Comparison of ENCODE assay signal across 29 cellular contexts in the genomic region with DNA sequence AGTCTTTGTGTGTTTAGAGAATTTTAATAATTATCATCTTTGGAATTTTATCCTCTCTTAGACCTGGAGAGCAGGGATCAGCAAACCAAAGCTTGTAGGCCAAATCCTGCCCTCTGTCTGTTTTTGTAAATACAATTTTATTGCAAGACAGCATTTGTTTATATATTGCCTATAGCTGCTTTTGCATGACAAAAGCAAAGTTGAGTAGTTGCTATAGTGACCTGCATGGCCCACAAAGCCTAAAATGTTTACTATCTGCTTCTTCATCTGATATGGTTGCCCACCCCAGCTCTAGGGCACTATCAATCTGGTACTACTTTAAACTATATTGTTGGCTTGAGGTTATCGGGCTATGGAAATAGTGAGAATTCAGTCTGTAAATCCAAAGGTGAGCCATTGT.
"Had no signal": no experiment of that assay in that cellular context is flagged by ENCODE, and none has a peak within 500 bp of the region (broad histone marks: within the 10 kb centered on the region; RNA-seq: fewer than 3 reads in every experiment).

No MANE protein-coding gene starts in this region.

- H3K27ac Mint-ChIP-seq: naive thymus-derived CD8-positive, alpha-beta T cell; natural killer cell treated with Interleukin-12 subunit alpha and Interleukin-12 subunit beta and Interleukin-15 and Interleukin-18, amount 100 ng/mL, for 72 hours; nephron progenitor cell; progenitor cell of endocrine pancreas; stimulated activated effector memory CD8-positive, alpha-beta T cell treated with anti-CD3 and anti-CD28 coated beads, Interleukin-12 subunit alpha, Interleukin-12 subunit beta, amount 100 ng/mL, for 72 hours; stimulated activated naive B cell treated with anti-CD40 and anti-IgM and Interleukin-4, amounts not matched to agents 10 μg/mL and 1 μg/mL and 100 μg/mL, for 72 hours; stimulated activated naive CD8-positive, alpha-beta T cell treated with anti-CD3 and anti-CD28 coated beads, Interleukin-15, Interleukin-2, amounts not matched to agents 100 ng/mL and 50 ng/mL, for 24 hours had no signal

- H3K4me3 Mint-ChIP-seq: naive thymus-derived CD8-positive, alpha-beta T cell; natural killer cell treated with Interleukin-12 subunit alpha and Interleukin-12 subunit beta and Interleukin-15 and Interleukin-18, amount 100 ng/mL, for 72 hours; nephron progenitor cell; neural crest cell; stimulated activated effector memory CD8-positive, alpha-beta T cell treated with anti-CD3 and anti-CD28 coated beads, Interleukin-12 subunit alpha, Interleukin-12 subunit beta, amount 100 ng/mL, for 72 hours; stimulated activated naive B cell treated with anti-CD40 and anti-IgM and Interleukin-4, amounts not matched to agents 10 μg/mL and 1 μg/mL and 100 μg/mL, for 72 hours; stimulated activated naive CD8-positive, alpha-beta T cell treated with anti-CD3 and anti-CD28 coated beads, Interleukin-15, Interleukin-2, amounts not matched to agents 100 ng/mL and 50 ng/mL, for 24 hours had no signal

- DNase-seq: naive thymus-derived CD8-positive, alpha-beta T cell; nephron progenitor cell; nucleus accumbens; posterior cingulate gyrus; psoas muscle; right cardiac atrium; right lobe of liver; sigmoid colon; small intestine; stimulated activated CD4-positive, alpha-beta T cell treated with anti-CD3 and anti-CD28 coated beads, Interleukin-15, amount 100 ng/mL, for 24 hours; stimulated activated CD4-positive, alpha-beta T cell treated with anti-CD3 and anti-CD28 coated beads, Interleukin-2, amount 100 ng/mL, for 24 hours; stimulated activated CD4-positive, alpha-beta T cell treated with anti-CD3 and anti-CD28 coated beads, Interleukin-2, amount 100 ng/mL, for 48 hours; stimulated activated CD4-positive, alpha-beta T cell treated with anti-CD3 and anti-CD28 coated beads, Interleukin-4, amount 100 ng/mL, for 24 hours; stimulated activated naive B cell treated with anti-CD40 and anti-IgM and Interleukin-4, amounts not matched to agents 10 μg/mL and 1 μg/mL and 100 μg/mL, for 72 hours; stimulated activated naive CD4-positive, alpha-beta T cell treated with Interleukin-2 at 50 U/mL for 16 hours; stomach; thyroid gland; trophoblast cell; upper lobe of right lung; uterus had no signal

- H3K36me3 Mint-ChIP-seq: stimulated activated effector memory CD8-positive, alpha-beta T cell treated with anti-CD3 and anti-CD28 coated beads, Interleukin-12 subunit alpha, Interleukin-12 subunit beta, amount 100 ng/mL, for 72 hours had no signal

- H3K79me2 ChIP-seq: parathyroid adenoma had no signal

- H3K27ac ChIP-seq: neutrophil, parathyroid adenoma, psoas muscle, right lobe of liver, stomach, thoracic aorta, tibial nerve, upper lobe of right lung, uterus had no signal

- H3K4me1 Mint-ChIP-seq: naive thymus-derived CD8-positive, alpha-beta T cell; neural crest cell; stimulated activated effector memory CD8-positive, alpha-beta T cell treated with anti-CD3 and anti-CD28 coated beads, Interleukin-12 subunit alpha, Interleukin-12 subunit beta, amount 100 ng/mL, for 72 hours had no signal

- ATAC-seq: naive thymus-derived CD8-positive, alpha-beta T cell; natural killer cell treated with Interleukin-12 subunit alpha and Interleukin-12 subunit beta and Interleukin-15 and Interleukin-18, amount 100 ng/mL, for 72 hours; psoas muscle; right cardiac atrium; right lobe of liver; stimulated activated effector memory CD8-positive, alpha-beta T cell treated with anti-CD3 and anti-CD28 coated beads, Interleukin-12 subunit alpha, Interleukin-12 subunit beta, amount 100 ng/mL, for 72 hours; stimulated activated naive B cell treated with anti-CD40 and anti-IgM and Interleukin-4, amounts not matched to agents 10 μg/mL and 1 μg/mL and 100 μg/mL, for 72 hours; upper lobe of right lung had no signal

- H3K4me3 ChIP-seq: psoas muscle, right lobe of liver, sigmoid colon, stomach, thoracic aorta, thyroid gland, tibial nerve, upper lobe of right lung, uterus had no signal

- H3K27me3 ChIP-seq: right lobe of liver, sigmoid colon, stomach, thyroid gland, tibial nerve, upper lobe of right lung, uterus had no signal

- H3K4me1 ChIP-seq: parathyroid adenoma, uterus had no signal

- H3K27me3 Mint-ChIP-seq: progenitor cell of endocrine pancreas had no signal

- H3K9ac ChIP-seq: parathyroid adenoma had no signal

- H3K36me3 ChIP-seq: neutrophil, right lobe of liver, sigmoid colon, stomach, thoracic aorta, thyroid gland, tibial nerve, upper lobe of right lung, uterus had no signal

- H3K9me3 ChIP-seq: right lobe of liver, thyroid gland had no signal
